In the genomic region with DNA sequence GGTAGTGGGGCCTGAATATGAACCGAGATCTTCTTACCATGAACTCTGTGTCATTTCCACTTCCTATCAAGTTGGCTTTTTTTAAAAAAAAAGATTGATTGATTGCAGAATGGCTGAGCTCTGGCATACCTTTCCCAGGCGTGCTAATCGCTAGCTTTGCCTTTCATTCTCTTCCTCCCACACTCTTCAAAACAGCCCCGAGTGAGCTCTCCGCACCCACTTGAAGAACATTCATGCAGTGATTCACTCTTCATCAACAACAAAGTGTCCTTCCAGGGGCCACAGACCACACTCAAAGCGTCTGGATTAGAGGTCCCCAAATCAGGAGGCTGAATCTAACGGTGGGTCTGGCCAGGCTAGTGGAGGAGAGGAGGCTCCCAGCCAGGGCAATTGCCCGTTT, we compare ENCODE assay signal across 2 cellular contexts.
TF ChIP-seq lines count a peak whose summit lies in the region.

No MANE protein-coding gene starts in this region.

TF ChIP-seq in GM23338, 12 proteins besides CTCF, POLR2A, EP300 and RAD21:
- TF ChIP-seq POLR2AphosphoS5 (IDR thresholded peaks at IDR 0.05; ENCODE audit: low read depth): no peak

TF ChIP-seq in H1, 55 proteins besides CTCF, POLR2A, EP300 and RAD21:
- no peak for TF ChIP-seq SRF (IDR thresholded peaks at IDR 0.05; ENCODE audit: low read depth, low read length)
